In genomic region chr17:74458835-74459234, GRCh38 we compare ENCODE assay signal across 29 cellular contexts. TPM values are rescaled to one million over a fixed set of nuclear protein-coding genes. Genes with fewer than 3 reads are reported as not detected.
"Had no signal": no experiment of that assay in that cellular context is flagged by ENCODE, and none has a peak within 500 bp of the region (broad histone marks: within the 10 kb centered on the region; RNA-seq: fewer than 3 reads in every experiment).

No MANE protein-coding gene starts in this region.

- DNase-seq: hippocampal formation; kidney; left colon; lower lobe of right lung; mammary epithelial cell; mesenchymal stem cell; naive B cell; natural killer cell; nephron progenitor cell; occipital lobe; ovary; right lobe of liver; stimulated activated CD4-positive, alpha-beta T cell treated with anti-CD3 and anti-CD28 coated beads, Interleukin-1b, Interleukin-23, amount 100 ng/mL, for 48 hours; stimulated activated CD4-positive, alpha-beta T cell treated with anti-CD3 and anti-CD28 coated beads, Interleukin-2, amount 100 ng/mL, for 48 hours; stimulated activated CD4-positive, alpha-beta T cell treated with anti-CD3 and anti-CD28 coated beads, Interleukin-4, amount 100 ng/mL, for 4 hours; stimulated activated CD8-positive, alpha-beta memory T cell treated with anti-CD3 and anti-CD28 coated beads, Interleukin-4, amount 100 ng/mL, for 48 hours; stimulated activated naive B cell treated with anti-CD40 and anti-IgM and Interleukin-4, amounts not matched to agents 10 μg/mL and 1 μg/mL and 100 μg/mL, for 72 hours; stimulated activated naive CD8-positive, alpha-beta T cell treated with anti-CD3 and anti-CD28 coated beads, Interleukin-15, Interleukin-2, amounts not matched to agents 100 U/mL and 50 U/mL, for 24 hours; stomach; tibial artery; trophoblast cell; upper lobe of right lung had no signal

- H3K27ac ChIP-seq: left lung, lower lobe of right lung, neural progenitor cell, neutrophil, ovary, right atrium auricular region, right lobe of liver, stomach, thoracic aorta, tibial artery, upper lobe of right lung had no signal

- H3K27me3 ChIP-seq: left lung, ovary, right atrium auricular region, right lobe of liver, stomach, tibial artery, upper lobe of right lung had no signal

- H3K36me3 ChIP-seq: left lung, lower lobe of right lung, neural progenitor cell, neutrophil, ovary, right atrium auricular region, right lobe of liver, stomach, thoracic aorta, tibial artery, upper lobe of right lung had no signal

- H3K4me2 ChIP-seq: neural progenitor cell, smooth muscle cell had no signal

- H2AFZ ChIP-seq: neural progenitor cell had no signal

- H3K9me3 ChIP-seq: left lung, lower lobe of right lung, neutrophil, ovary, right atrium auricular region, right lobe of liver, stomach, thoracic aorta, tibial artery, upper lobe of right lung had no signal

- H3K4me3 ChIP-seq: left lung, lower lobe of right lung, neural progenitor cell, ovary, right atrium auricular region, right lobe of liver, smooth muscle cell, stomach, thoracic aorta, tibial artery, upper lobe of right lung had no signal

RNA-seq across cellular contexts. Expression of gene CD300A, which starts 7.6 kb away (rescaled TPM):
- total RNA-seq: mammary epithelial cell, pulmonary artery endothelial cell, smooth muscle cell had no signal
- polyA plus RNA-seq: mammary epithelial cell, smooth muscle cell had no signal

RNA-seq across cellular contexts. Expression of gene GPRC5C, which starts 26.9 kb away (rescaled TPM):
- total RNA-seq: pulmonary artery endothelial cell had no signal
